21 cellular contexts compared by ENCODE assay signal in the genomic region with DNA sequence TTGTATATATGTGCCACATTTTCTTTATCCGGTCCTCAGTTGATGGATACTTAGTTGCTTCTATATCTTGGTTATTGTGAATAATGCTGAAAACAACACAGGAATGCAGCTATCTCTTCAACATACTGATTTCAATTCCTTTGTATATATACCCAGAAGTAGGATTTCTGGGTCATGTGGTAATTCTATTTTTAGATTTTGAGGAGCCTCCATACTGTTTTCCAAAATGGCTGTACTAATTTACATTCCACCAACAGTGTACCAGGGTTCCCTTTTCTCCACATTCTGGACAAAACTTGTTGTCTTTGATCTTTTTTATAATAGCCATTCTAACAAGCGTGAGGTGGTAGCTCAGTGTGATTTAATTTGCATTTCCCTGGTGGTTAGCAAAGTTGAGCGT. TPM values are rescaled to one million over a fixed set of nuclear protein-coding genes. Genes with fewer than 3 reads are reported as not detected.
DNase-seq lines count a peak whose midpoint lies in the region; ATAC-seq and TF ChIP-seq lines count a peak whose summit lies in the region.
"Had no signal": no experiment of that assay in that cellular context is flagged by ENCODE, and none has a peak within 500 bp of the region (broad histone marks: within the 10 kb centered on the region; RNA-seq: fewer than 3 reads in every experiment).

No MANE protein-coding gene starts in this region.

- peaks cover 21% of the 10 kb centered on the region for H3K79me2 ChIP-seq in mammary epithelial cell (ENCODE audit: insufficient read depth, low read length)
- H3K79me2 ChIP-seq in parathyroid adenoma, result peaks cover 5% of the 10 kb centered on the region

- H3K9ac ChIP-seq in mammary epithelial cell (ENCODE audit: insufficient read depth, low read length), result no peak overlapping the region
- H3K9ac ChIP-seq in parathyroid adenoma, result no peak overlapping the region
- H3K9ac ChIP-seq: GM23248 had no signal

- H3K27me3 ChIP-seq in mammary epithelial cell (ENCODE audit: insufficient read depth, low read length) (no peaks in the 10 kb centered on the region), parathyroid adenoma (ENCODE audit: control insufficient read depth, insufficient read depth, low read length) (no peaks in the 10 kb centered on the region)
- H3K27me3 ChIP-seq: pancreas, vagina had no signal

- no peak overlapping the region for H2AFZ ChIP-seq in mammary epithelial cell (ENCODE audit: low read depth, low read length)
- H2AFZ ChIP-seq in parathyroid adenoma, result no peak overlapping the region
- H2AFZ ChIP-seq: GM23248 had no signal

- no peak for ATAC-seq in HG02763 (IDR thresholded peaks at IDR 0.05; ENCODE audit: unreplicated experiment)
- ATAC-seq: lower lobe of right lung, pancreas had no signal

- H3K4me2 ChIP-seq in mammary epithelial cell (ENCODE audit: insufficient read depth, low read depth, low read length) (peak overlapping the region; percentile 94), parathyroid adenoma (ENCODE audit: low read length) (peak overlapping the region; percentile 11)

- intact Hi-C loops in mammary epithelial cell (cut with micrococcal nuclease), result no loop called here

- H3K27me3 Mint-ChIP-seq in activated T-cell treated with anti-CD3 and anti-CD28 coated beads, Interleukin-2, amount 50 U/mL, for 24 hours, result no peaks in the 10 kb centered on the region
- no peaks in the 10 kb centered on the region for H3K27me3 Mint-ChIP-seq in IgD-negative memory B cell

- dilution Hi-C loops in mammary epithelial cell (cut with HindIII; ENCODE audit: low sequenced_read_pairs), result no loop called here

- peak overlapping the region; percentile 51 for H3K4me3 Mint-ChIP-seq in activated T-cell treated with anti-CD3 and anti-CD28 coated beads, Interleukin-2, amount 50 U/mL, for 24 hours
- H3K4me3 Mint-ChIP-seq in IgD-negative memory B cell, result peak overlapping the region; percentile 13 to 87 (median 47)

- H3K36me3 ChIP-seq in mammary epithelial cell (ENCODE audit: insufficient read depth, low read length), result no peaks in the 10 kb centered on the region
- H3K36me3 ChIP-seq in parathyroid adenoma (ENCODE audit: control insufficient read depth, insufficient read depth, low read length), result no peaks in the 10 kb centered on the region
- H3K36me3 ChIP-seq: pancreas, vagina had no signal

- CTCF ChIA-PET in mammary epithelial cell (lab: Charles Lee; ENCODE audit: low non-redundant PET), result no interaction called here

- H3K9me3 Mint-ChIP-seq in activated T-cell treated with anti-CD3 and anti-CD28 coated beads, Interleukin-2, amount 50 U/mL, for 24 hours, result no peaks in the 10 kb centered on the region
- H3K9me3 Mint-ChIP-seq in IgD-negative memory B cell, result peaks cover 0 to 3% (median 0%) of the 10 kb centered on the region in 3 donors

- WGBS in mammary epithelial cell (ENCODE audit: low coverage, missing lambda C conversion rate), result 91% methylated on average over 3 of the region's 3 CpGs

- H3K27ac ChIP-seq in mammary epithelial cell (ENCODE audit: insufficient read depth, low read depth, low read length) (no peak overlapping the region), parathyroid adenoma (no peak overlapping the region), caudate nucleus (ENCODE audit: low read depth, low read length) (no peak overlapping the region)
- H3K27ac ChIP-seq: GM23248, HL-60, lower lobe of right lung, vagina, WERI-Rb-1 had no signal

- TF ChIP-seq CTCF in mammary epithelial cell (conservative IDR thresholded peaks at IDR 0.05 in 1 of 2, IDR thresholded peaks at IDR 0.05 in 1 of 2; ENCODE audit: extremely low read depth in 1 of 2, insufficient read depth in 1 of 2, low read depth in 1 of 2, low read length in 2 of 2) (no peak), parathyroid adenoma (IDR thresholded peaks at IDR 0.05) (no peak), foreskin fibroblast (IDR thresholded peaks at IDR 0.05; ENCODE audit: low read depth, low read length) (no peak)

- no TSS peak for BruUV-seq in mammary epithelial cell (replicated peaks; lab: Mats Ljungman, UMichigan)

- no peak overlapping the region for H3K4me3 ChIP-seq in mammary epithelial cell (replicated peaks in 1 of 3; ENCODE audit: insufficient read depth in 1 of 3, low read depth in 2 of 3, low read length in 3 of 3)
- H3K4me3 ChIP-seq in parathyroid adenoma (ENCODE audit: low read depth, low read length), result no peak overlapping the region
- no peak overlapping the region for H3K4me3 ChIP-seq in foreskin fibroblast (ENCODE audit: low read depth in 1 of 2, low read length in 2 of 2)
- H3K4me3 ChIP-seq: GM23248 had no signal

- peak overlapping the region; percentile 42 for H3K27ac Mint-ChIP-seq in activated T-cell treated with anti-CD3 and anti-CD28 coated beads, Interleukin-2, amount 50 U/mL, for 24 hours
- peak overlapping the region; percentile 37 to 88 (median 84) for H3K27ac Mint-ChIP-seq in IgD-negative memory B cell

- H3K9me3 ChIP-seq in mammary epithelial cell (replicated peaks; ENCODE audit: insufficient read depth, low read length) (no peaks in the 10 kb centered on the region), parathyroid adenoma (ENCODE audit: control insufficient read depth, low read length) (no peaks in the 10 kb centered on the region)
- H3K9me3 ChIP-seq: lower lobe of right lung, pancreas, vagina had no signal

- peaks cover 29% of the 10 kb centered on the region for H3K4me1 Mint-ChIP-seq in activated T-cell treated with anti-CD3 and anti-CD28 coated beads, Interleukin-2, amount 50 U/mL, for 24 hours (ENCODE audit: low read depth)
- peaks cover 14 to 15% (median 14%) of the 10 kb centered on the region in 3 donors for H3K4me1 Mint-ChIP-seq in IgD-negative memory B cell

- in situ Hi-C loops in mammary epithelial cell (cut with MboI; ENCODE audit: low sequenced_read_pairs in 2 of 2), result no loop called here

- H3K36me3 Mint-ChIP-seq in activated T-cell treated with anti-CD3 and anti-CD28 coated beads, Interleukin-2, amount 50 U/mL, for 24 hours (ENCODE audit: low read depth), result peaks cover 30% of the 10 kb centered on the region
- H3K36me3 Mint-ChIP-seq in IgD-negative memory B cell, result peaks cover 5% of the 10 kb centered on the region

- no peak for DNase-seq in activated T-cell treated with anti-CD3 and anti-CD28 coated beads, Interleukin-2, amount 50 U/mL, for 24 hours
- DNase-seq in activated T-cell treated with anti-CD3 and anti-CD28 coated beads for 4 hours (no peak), mammary epithelial cell (no peak), foreskin fibroblast (no peak), caudate nucleus (lab: John Stamatoyannopoulos, UW) (no peak)
- DNase-seq: activated effector memory CD4-positive, alpha-beta T cell treated with Interleukin-2 at 50 U/mL for 16 hours; central memory CD4-positive, alpha-beta T cell; GM23248; hypothalamus; lower lobe of right lung; NCI-H2081; NCI-H82; pancreas; SIG-M5; stimulated activated CD4-positive, alpha-beta T cell treated with anti-CD3 and anti-CD28 coated beads, Interleukin-15, amount 100 ng/mL, for 24 hours; WERI-Rb-1 had no signal

- H3K4me1 ChIP-seq in mammary epithelial cell (ENCODE audit: insufficient read depth, low read length) (peaks cover 9% of the 10 kb centered on the region), parathyroid adenoma (peaks cover 9% of the 10 kb centered on the region)

- no peaks in the 10 kb centered on the region for H4K20me1 ChIP-seq in mammary epithelial cell (ENCODE audit: insufficient read depth, low read length)

RNA-seq across cellular contexts. Expression of gene SIRT5, which starts 1.6 kb away (rescaled TPM):
- polyA plus RNA-seq in IgD-negative memory B cell (13.6 TPM), mammary epithelial cell (5.1 TPM)
- total RNA-seq in mammary epithelial cell, result 10 to 100 TPM; 11.8 to 12.4 TPM
- polyA minus RNA-seq in mammary epithelial cell, result 2.3 TPM

RNA-seq across cellular contexts. Expression of gene NOL7, which starts 39.1 kb away (rescaled TPM):
- polyA plus RNA-seq in IgD-negative memory B cell (141 TPM), mammary epithelial cell (30.4 TPM)
- 10 to 100 TPM; 20.3 to 70.0 TPM for total RNA-seq in mammary epithelial cell
- 5.3 TPM for polyA minus RNA-seq in mammary epithelial cell
